In the genomic region with DNA sequence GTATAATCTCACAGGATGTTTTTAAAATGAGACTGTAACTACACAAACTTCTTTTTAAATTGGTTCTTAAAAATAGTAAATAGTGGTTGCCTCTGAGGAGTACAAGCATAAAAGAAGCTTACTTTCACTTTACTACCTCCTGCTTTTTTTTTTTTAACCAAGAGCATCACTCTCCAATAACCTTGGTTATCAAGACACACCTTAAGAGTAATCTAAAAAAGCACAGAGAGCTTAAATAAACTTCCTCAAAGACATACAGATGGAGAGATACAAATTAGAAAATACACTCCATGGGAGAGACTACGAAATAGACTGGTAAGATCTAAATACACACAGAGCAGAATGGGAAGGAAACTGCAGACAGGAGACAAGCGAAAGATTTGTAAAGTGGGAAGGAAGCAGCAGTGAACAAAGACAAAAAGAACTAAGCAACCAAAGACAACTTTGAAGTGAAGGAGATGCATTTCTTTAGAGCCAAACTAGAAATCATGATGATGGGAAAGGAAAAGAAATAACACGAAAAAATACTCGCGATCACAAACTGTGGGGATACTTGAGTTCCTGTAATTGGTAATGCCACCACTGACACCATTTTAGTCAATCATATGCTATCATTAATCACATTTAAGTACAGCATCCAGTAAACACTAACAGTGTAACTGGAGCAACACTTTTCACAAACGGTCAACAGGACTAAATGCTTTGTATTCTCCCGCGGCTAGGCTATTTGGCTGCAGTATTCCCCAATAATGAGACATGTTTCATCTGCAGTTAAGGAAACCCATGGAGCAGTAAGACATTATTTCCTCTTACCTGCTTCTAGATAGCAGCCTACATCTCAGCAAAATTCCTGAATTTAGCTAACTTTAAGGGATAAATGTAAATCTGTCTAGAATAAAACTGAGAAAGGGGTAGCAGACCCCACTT, we compare ENCODE assay signal across 9 cellular contexts. TPM values are rescaled to one million over a fixed set of nuclear protein-coding genes. Genes with fewer than 3 reads are reported as not detected.
DNase-seq lines count a peak whose midpoint lies in the region; ATAC-seq, FAIRE-seq and TF ChIP-seq lines count a peak whose summit lies in the region.
"Had no signal": no experiment of that assay in that cellular context is flagged by ENCODE, and none has a peak within 500 bp of the region (broad histone marks: within the 10 kb centered on the region; RNA-seq: fewer than 3 reads in every experiment).

No MANE protein-coding gene starts in this region.

- H3K36me3 ChIP-seq in left ventricle myocardium inferior (no peaks in the 10 kb centered on the region), skeletal muscle tissue (ENCODE audit: control insufficient read depth in 3 of 3, insufficient read depth in 3 of 3, low read length in 3 of 3) (no peaks in the 10 kb centered on the region)

- CTCF ChIA-PET in GM10248 (lab: Yijun Ruan, JAX), result interaction anchor here (1.3 to 2.5 kb wide), 2 partner anchors 20 to 38 kb away, joined by 3 to 8 read pairs; no protein-coding TSS in a partner anchor

- DNase-seq in AG10803 (ENCODE audit: low read depth), result peak; percentile 14
- no peak for DNase-seq in H54 (ENCODE audit: insufficient read length, low spot score)
- DNase-seq in left ventricle myocardium inferior, result no peak
- DNase-seq in NCI-H187 (lab: John Stamatoyannopoulos, UW), result no peak
- no peak for DNase-seq in GM10248 (ENCODE audit: extremely low spot score)

- POLR2A ChIA-PET in GM10248 (lab: Yijun Ruan, JAX), result no interaction called here

- H3K4me1 ChIP-seq in left ventricle myocardium inferior (peaks cover 18% of the 10 kb centered on the region), skeletal muscle tissue (ENCODE audit: control insufficient read depth in 3 of 3, insufficient read depth in 3 of 3, low read length in 3 of 3) (peaks cover 0 to 5% (median 0%) of the 10 kb centered on the region in 3 donors)

- TF ChIP-seq CTCF in AG10803 (conservative IDR thresholded peaks at IDR 0.05; ENCODE audit: low read length), result no peak
- no peak for TF ChIP-seq CTCF in VCaP (conservative IDR thresholded peaks at IDR 0.05)
- TF ChIP-seq CTCF in left ventricle myocardium inferior (IDR thresholded peaks at IDR 0.05; ENCODE audit: borderline replicate concordance), result no peak
- TF ChIP-seq CTCF in GM10248 (IDR thresholded peaks at IDR 0.05; ENCODE audit: control extremely low read depth, extremely low read depth, low read depth, missing control alignments), result no peak

- H3K9ac ChIP-seq in skeletal muscle tissue (ENCODE audit: low read depth in 1 of 3, low read length in 3 of 3), result peak overlapping the region; percentile 4 to 51 (median 28)

- ATAC-seq in HG03280 (IDR thresholded peaks at IDR 0.05; ENCODE audit: unreplicated experiment), result no peak
- ATAC-seq: HCT116 had no signal

- H3K9me3 ChIP-seq in left ventricle myocardium inferior (replicated peaks), result no peaks in the 10 kb centered on the region
- H3K9me3 ChIP-seq in skeletal muscle tissue (ENCODE audit: control insufficient read depth in 3 of 3, low read length in 3 of 3), result no peaks in the 10 kb centered on the region

- TF ChIP-seq POLR2A in H54 (IDR thresholded peaks at IDR 0.05; ENCODE audit: low read depth, low read length), result no peak

- intact Hi-C loops in left ventricle myocardium inferior (cut with micrococcal nuclease), result no loop called here

- H3K27ac ChIP-seq in VCaP (peak overlapping the region; percentile 67), left ventricle myocardium inferior (replicated peaks) (peak overlapping the region; percentile 38), skeletal muscle tissue (ENCODE audit: low read depth, low read length) (no peak overlapping the region)

- H3K4me3 ChIP-seq in AG10803 (ENCODE audit: low read length) (peak overlapping the region; percentile 35), left ventricle myocardium inferior (peak overlapping the region; percentile 58), skeletal muscle tissue (ENCODE audit: low read length in 3 of 3) (peak overlapping the region; percentile 9 to 65 (median 44))

- peak; percentile 94 for FAIRE-seq in H54 (lab: Jason Lieb, UNC)

- H3K27me3 ChIP-seq in left ventricle myocardium inferior (ENCODE audit: low read depth) (no peaks in the 10 kb centered on the region), skeletal muscle tissue (ENCODE audit: control insufficient read depth in 3 of 3, insufficient read depth in 3 of 3, low read length in 3 of 3) (peaks cover 0 to 32% (median 7%) of the 10 kb centered on the region in 3 donors)

RNA-seq across cellular contexts. Expression of gene SINHCAF, which starts 8.2 kb away (rescaled TPM):
- total RNA-seq in left ventricle myocardium inferior, result 6.6 TPM
- 17.7 TPM for total RNA-seq in skeletal muscle tissue
